ENCODE assay signal across 35 cellular contexts in the genomic region with DNA sequence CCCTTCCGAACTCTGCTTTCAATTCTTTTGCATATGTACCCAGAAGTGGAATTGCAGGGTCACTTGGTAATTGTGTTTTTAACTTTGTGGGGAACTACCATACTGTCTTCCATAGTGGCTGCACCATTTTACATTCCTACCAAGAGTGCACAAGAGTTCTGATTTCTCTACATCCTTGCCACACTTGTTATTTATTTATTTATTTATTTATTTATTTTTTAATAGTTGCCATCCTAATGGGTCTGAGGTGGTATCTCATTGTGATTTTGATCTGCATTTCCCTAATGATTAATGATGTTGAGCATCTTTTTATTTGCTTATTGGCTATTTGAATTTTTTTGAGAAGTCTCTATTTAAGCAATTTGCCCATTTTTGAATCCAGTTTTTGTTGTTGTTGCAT.
"Had no signal": no experiment of that assay in that cellular context is flagged by ENCODE, and none has a peak within 500 bp of the region (broad histone marks: within the 10 kb centered on the region; RNA-seq: fewer than 3 reads in every experiment).

No MANE protein-coding gene starts in this region.

- DNase-seq: Karpas-422, Kasumi-1, MG63, MM.1S, MV-4-11, NCI-H1048, NCI-H1092, NCI-H1092 treated with DMSO at 0.1 percent for 48 hours, NCI-H1105, NCI-H1105 treated with DMSO at 0.1 percent for 48 hours, NCI-H1417, NCI-H1417 treated with DMSO at 0.1 percent for 48 hours, NCI-H1436, NCI-H1436 treated with DMSO at 0.1 percent for 48 hours, NCI-H146, NCI-H1694, NCI-H1694 treated with DMSO at 0.1 percent for 48 hours, NCI-H187, NCI-H187 treated with DMSO at 0.1 percent for 48 hours, NCI-H1930, NCI-H2029, NCI-H2029 treated with DMSO at 0.1 percent for 48 hours, NCI-H2081, NCI-H2081 treated with DMSO at 0.1 percent for 48 hours, NCI-H2107, NCI-H2171, NCI-H2171 treated with DMSO at 0.1 percent for 48 hours, NCI-H2227 treated with DMSO at 0.1 percent for 48 hours, NCI-H226, NCI-H345, NCI-H446, NCI-H446 treated with DMSO at 0.1 percent for 48 hours, NCI-H510A, NCI-H510A treated with DMSO at 0.1 percent for 48 hours, NCI-H524 had no signal

- H3K27me3 ChIP-seq: MG63 had no signal

- H3K36me3 ChIP-seq: MG63 had no signal

- H3K4me3 ChIP-seq: MG63 had no signal
